1 cellular context compared by ENCODE assay signal in genomic region chr3:30694668-30695067, GRCh38.
TF ChIP-seq lines count a peak whose summit lies in the region.

No MANE protein-coding gene starts in this region.

TF ChIP-seq in HepG2, 621 proteins besides CTCF, POLR2A, EP300 and RAD21 (continued from another document):
- TF ChIP-seq RERE (CRISPR knock-in tag; IDR thresholded peaks at IDR 0.05; ENCODE audit: low read depth) (no peak), KIAA2018 (CRISPR knock-in tag; IDR thresholded peaks at IDR 0.05; ENCODE audit: borderline replicate concordance) (no peak), POLR2AphosphoS2 (IDR thresholded peaks at IDR 0.05; ENCODE audit: low read depth, low read length) (peak; percentile 68; the same call in 1 of the 2 replicates), ZBTB33 (CRISPR knock-in tag; IDR thresholded peaks at IDR 0.05) (peak; percentile 76; the same call in 1 of the 2 replicates), BCL6 (CRISPR knock-in tag; IDR thresholded peaks at IDR 0.05) (no peak), ZNF652 (CRISPR knock-in tag; IDR thresholded peaks at IDR 0.05; ENCODE audit: borderline replicate concordance, low read depth) (peak; percentile 28; the same call in 1 of the 2 replicates), MTERF4 (CRISPR knock-in tag; IDR thresholded peaks at IDR 0.05) (no peak), POLR2AphosphoS5 (IDR thresholded peaks at IDR 0.05; ENCODE audit: low read depth, low read length) (peak; percentile 43; the same call in 1 of the 2 replicates), ERF (CRISPR knock-in tag; IDR thresholded peaks at IDR 0.05) (no peak), NONO (IDR thresholded peaks at IDR 0.05) (no peak), NONO (CRISPR knock-in tag; conservative IDR thresholded peaks at IDR 0.05) (no peak), ZNF30 (CRISPR knock-in tag; IDR thresholded peaks at IDR 0.05) (no peak)
